In genomic region chr18:74896390-74896991, GRCh38 we compare ENCODE assay signal across 8 cellular contexts.
DNase-seq lines count a peak whose midpoint lies in the region; ATAC-seq and TF ChIP-seq lines count a peak whose summit lies in the region.

No MANE protein-coding gene starts in this region.

- DNase-seq in DMS79 treated with DMSO at 0.1 percent for 48 hours (lab: John Stamatoyannopoulos, UW) = peak; percentile 33
- DNase-seq in DMS79 (lab: John Stamatoyannopoulos, UW) = no peak
- DNase-seq in NCI-H2081 treated with DMSO at 0.1 percent for 48 hours (lab: John Stamatoyannopoulos, UW) = peak; percentile 77
- peak; percentile 30 to 34 for DNase-seq in activated CD4-positive, alpha-beta T cell treated with anti-CD3 and anti-CD28 coated beads, Interleukin-2, amount 50 U/mL, for 4 hours
- DNase-seq in fibroblast of villous mesenchyme (ENCODE audit: low read depth) = no peak
- DNase-seq in retinal pigment epithelial cell (ENCODE audit: low read depth) = no peak
- no peak for DNase-seq in posterior vena cava (ENCODE audit: low spot score)

- TF ChIP-seq CTCF in fibroblast of villous mesenchyme (IDR thresholded peaks at IDR 0.05; ENCODE audit: insufficient read depth, low read depth, low read length) (peak; percentile 16), retinal pigment epithelial cell (conservative IDR thresholded peaks at IDR 0.05; ENCODE audit: low read depth, low read length) (peak; percentile 52)

- ATAC-seq in HG02623 (IDR thresholded peaks at IDR 0.05; ENCODE audit: unreplicated experiment) = peak; percentile 67

- no peak overlapping the region for H3K4me3 ChIP-seq in fibroblast of villous mesenchyme (ENCODE audit: low read depth, low read length)
- no peak overlapping the region for H3K4me3 ChIP-seq in retinal pigment epithelial cell (ENCODE audit: low read length)

- intact Hi-C loops in posterior vena cava (cut with DNase I) = no loop called here

Comparison
In these comparisons a context has a peak if more than half of its experiments do, and no peak if none do; other contexts are left out.
1. DNase-seq: peak in DMS79 treated with DMSO at 0.1 percent for 48 hours (single experiment), NCI-H2081 treated with DMSO at 0.1 percent for 48 hours (single experiment) and activated CD4-positive, alpha-beta T cell treated with anti-CD3 and anti-CD28 coated beads, Interleukin-2, amount 50 U/mL, for 4 hours (2 of 2); none in DMS79 (single experiment), fibroblast of villous mesenchyme (single experiment), retinal pigment epithelial cell (single experiment) and posterior vena cava (single experiment).